ENCODE assay signal across 9 cellular contexts in the genomic region with DNA sequence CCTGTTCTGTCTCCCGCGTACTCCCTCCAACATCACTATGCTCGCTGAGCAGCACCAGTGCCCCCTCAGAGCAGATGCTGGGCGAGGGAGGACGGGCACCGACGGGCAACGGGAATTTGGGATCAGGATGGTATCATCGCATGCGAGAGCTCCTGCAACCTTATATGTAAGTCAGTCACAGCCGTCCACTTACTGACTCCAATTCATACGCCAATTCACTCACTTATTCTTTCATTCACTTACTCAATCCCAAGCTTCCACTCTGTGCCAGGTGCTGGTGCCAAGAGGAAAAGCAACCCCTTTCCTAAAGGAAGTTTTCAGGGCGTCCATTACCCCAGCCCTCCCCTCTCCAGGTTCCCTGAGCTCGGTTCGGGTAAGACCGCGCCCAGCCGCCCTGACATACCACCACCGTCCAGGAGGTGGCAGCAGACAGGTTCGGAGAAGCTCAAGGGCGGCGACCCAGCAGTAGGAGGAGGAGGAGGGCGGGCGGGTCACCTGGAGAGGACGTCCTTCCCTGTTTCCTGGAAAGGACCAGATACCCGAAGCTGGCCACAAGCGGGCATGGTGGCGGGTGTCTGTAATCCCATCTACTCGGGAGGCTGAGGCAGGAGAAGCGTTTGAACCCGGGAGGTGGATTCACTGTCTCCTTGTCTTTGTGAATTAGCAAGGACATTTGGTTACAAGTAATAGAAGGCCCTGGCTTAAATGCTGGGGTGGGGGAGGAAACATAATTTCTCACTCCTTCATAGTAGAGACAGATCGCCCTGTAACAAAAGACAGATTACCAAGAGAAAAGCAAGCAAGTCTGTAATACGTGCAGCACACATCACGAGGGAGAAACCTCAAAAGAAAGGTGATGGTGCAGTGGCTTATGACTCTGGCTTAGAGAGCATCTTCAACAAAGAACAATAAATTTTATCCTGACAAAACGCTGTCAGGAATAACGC. TPM values are rescaled to one million over a fixed set of nuclear protein-coding genes. Genes with fewer than 3 reads are reported as not detected.
DNase-seq lines count a peak whose midpoint lies in the region; ATAC-seq and TF ChIP-seq lines count a peak whose summit lies in the region.
"Had no signal": no experiment of that assay in that cellular context is flagged by ENCODE, and none has a peak within 500 bp of the region (broad histone marks: within the 10 kb centered on the region; RNA-seq: fewer than 3 reads in every experiment).

No MANE protein-coding gene starts in this region.

- H4K20me1 ChIP-seq in DOHH2 (ENCODE audit: control insufficient read depth, insufficient read depth, low read depth, low read length): no peaks in the 10 kb centered on the region

- H3K9me2 ChIP-seq in DOHH2 (replicated peaks; ENCODE audit: control insufficient read depth, low read length): no peaks in the 10 kb centered on the region

- H3K4me1 ChIP-seq in DOHH2 (ENCODE audit: control insufficient read depth, low read length) (peaks cover 50% of the 10 kb centered on the region), left lung (peaks cover 5 to 18% of the 10 kb centered on the region in 2 donors)

- H3K36me3 ChIP-seq in DOHH2 (ENCODE audit: control insufficient read depth, low read length): peaks cover 16% of the 10 kb centered on the region
- no peaks in the 10 kb centered on the region for H3K36me3 ChIP-seq in left lung

- intact Hi-C loops in left lung (cut with DNase I): no loop called here

- H3K9me3 ChIP-seq in DOHH2 (ENCODE audit: control insufficient read depth, insufficient read depth, low read length) (no peaks in the 10 kb centered on the region), left lung (no peaks in the 10 kb centered on the region)

- H3K27ac ChIP-seq in DOHH2 (ENCODE audit: low read depth, low read length) (peak overlapping the region; percentile 96), left lung (no peak overlapping the region)

- peak overlapping the region; percentile 98 for H3K4me2 ChIP-seq in DOHH2 (ENCODE audit: low read length)

- H3F3A ChIP-seq in DOHH2 (ENCODE audit: control insufficient read depth, insufficient read depth): peaks cover 18% of the 10 kb centered on the region

- H3K79me2 ChIP-seq in DOHH2 (ENCODE audit: control insufficient read depth, low read length): peaks cover 38% of the 10 kb centered on the region

- TF ChIP-seq CTCF in DOHH2 (IDR thresholded peaks at IDR 0.05; ENCODE audit: low read depth, low read length, poor library complexity, severe bottlenecking) (peak; percentile 89), left lung (IDR thresholded peaks at IDR 0.05) (peak; percentile 86 to 93)

- peak; percentile 88 for DNase-seq in NCI-H69 (lab: John Stamatoyannopoulos, UW)
- peak; percentile 82 to 85 for DNase-seq in activated CD4-positive, alpha-beta T cell treated with anti-CD3 and anti-CD28 coated beads, Interleukin-2, amount 50 U/mL, for 24 hours (ENCODE audit: low read depth in 1 of 2, low spot score in 1 of 2)
- peak; percentile 46 to 75 for DNase-seq in dermis microvascular lymphatic vessel endothelial cell (ENCODE audit: low read depth in 2 of 2)
- DNase-seq in left lung: peak; percentile 89 to 97
- DNase-seq in stimulated activated CD4-positive, alpha-beta T cell treated with anti-CD3 and anti-CD28 coated beads, Interleukin-2, amount 100 ng/mL, for 24 hours: peak; percentile 94 to 96

- H3K4me3 ChIP-seq in DOHH2 (ENCODE audit: low read length) (peak overlapping the region; percentile 75), left lung (no peak overlapping the region)

- ATAC-seq in HG03460 (IDR thresholded peaks at IDR 0.05; ENCODE audit: unreplicated experiment): peak; percentile 54
- peak; percentile 99 for ATAC-seq in left lung
- no peak for ATAC-seq in GM21528 (IDR thresholded peaks at IDR 0.05; ENCODE audit: low FRiP score, unreplicated experiment)

- H3K27me3 ChIP-seq in DOHH2 (ENCODE audit: control insufficient read depth, low read length): no peaks in the 10 kb centered on the region
- H3K27me3 ChIP-seq in left lung: peaks cover 5 to 53% of the 10 kb centered on the region in 2 donors

RNA-seq across cellular contexts. Expression of gene IL22RA1, which starts 7.6 kb away (rescaled TPM):
- total RNA-seq in dermis microvascular lymphatic vessel endothelial cell (not detected in 2 replicates), left lung (under 1 TPM; 0.26 to 0.37 TPM)
- total RNA-seq: urinary bladder had no signal

RNA-seq across cellular contexts. Expression of gene IFNLR1, which starts 36.6 kb away (rescaled TPM):
- total RNA-seq in dermis microvascular lymphatic vessel endothelial cell: under 0.01 TPM in 1 of 2 replicates, not detected in the other
- 1 to 10 TPM; 4.1 to 5.9 TPM for total RNA-seq in left lung

RNA-seq across cellular contexts. Expression of gene MYOM3, which starts 38.6 kb away (rescaled TPM):
- total RNA-seq in dermis microvascular lymphatic vessel endothelial cell (under 0.01 TPM in 1 of 2 replicates, not detected in the other), left lung (under 1 TPM; 0.44 to 0.52 TPM)
